In genomic region chr4:93029774-93030173, GRCh38 we compare ENCODE assay signal across 20 cellular contexts.
"Had no signal": no experiment of that assay in that cellular context is flagged by ENCODE, and none has a peak within 500 bp of the region (broad histone marks: within the 10 kb centered on the region; RNA-seq: fewer than 3 reads in every experiment).

No MANE protein-coding gene starts in this region.

- H3K4me3 ChIP-seq: breast epithelium, dorsolateral prefrontal cortex, hepatocyte, left ventricle myocardium inferior, thyroid gland, upper lobe of right lung had no signal

- H3K79me2 ChIP-seq: hepatocyte had no signal

- H3K4me2 ChIP-seq: hepatocyte had no signal

- H3K27me3 ChIP-seq: breast epithelium, dorsolateral prefrontal cortex, hepatocyte, thyroid gland, upper lobe of right lung had no signal

- H2AFZ ChIP-seq: hepatocyte had no signal

- H3K36me3 ChIP-seq: breast epithelium, left ventricle myocardium inferior, thyroid gland, upper lobe of right lung had no signal

- H3K4me1 ChIP-seq: breast epithelium, left ventricle myocardium inferior, thyroid gland, upper lobe of right lung had no signal

- H3K9me3 ChIP-seq: breast epithelium, left ventricle myocardium inferior, thyroid gland, upper lobe of right lung had no signal

- DNase-seq: activated CD4-positive, alpha-beta T cell treated with anti-CD3 and anti-CD28 coated beads for 4 hours; activated CD4-positive, alpha-beta T cell treated with anti-CD3 and anti-CD28 coated beads, Interleukin-2, amount 50 U/mL, for 48 hours; activated CD4-positive, CD25-positive, alpha-beta regulatory T cell; activated naive CD4-positive, alpha-beta T cell treated with anti-CD3 and anti-CD28 coated beads for 36 hours; activated naive CD8-positive, alpha-beta T cell treated with anti-CD3 and anti-CD28 coated beads, Interleukin-2, amount 10 ng/mL, durations not matched to agents 7 days and 5 days; activated T-cell treated with anti-CD3 and anti-CD28 coated beads, Interleukin-2, amount 50 U/mL, for 48 hours; amniotic stem cell; dorsolateral prefrontal cortex; effector memory CD8-positive, alpha-beta T cell; foreskin melanocyte; immature natural killer cell; left ventricle myocardium inferior; natural killer cell; stimulated activated CD4-positive, alpha-beta T cell treated with anti-CD3 and anti-CD28 coated beads, Interleukin-12 subunit alpha, Interleukin-12 subunit beta, amount 100 ng/mL, for 4 hours; stimulated activated CD4-positive, alpha-beta T cell treated with anti-CD3 and anti-CD28 coated beads, Interleukin-4, amount 100 ng/mL, for 4 hours; stimulated activated naive CD8-positive, alpha-beta T cell treated with anti-CD3 and anti-CD28 coated beads, Interleukin-15, Interleukin-2, amounts not matched to agents 100 U/mL and 50 U/mL, for 24 hours; thyroid gland; upper lobe of right lung had no signal

- H3K27ac ChIP-seq: breast epithelium, dorsolateral prefrontal cortex, hepatocyte, left ventricle myocardium inferior, thyroid gland, upper lobe of right lung had no signal
